In the genomic region with DNA sequence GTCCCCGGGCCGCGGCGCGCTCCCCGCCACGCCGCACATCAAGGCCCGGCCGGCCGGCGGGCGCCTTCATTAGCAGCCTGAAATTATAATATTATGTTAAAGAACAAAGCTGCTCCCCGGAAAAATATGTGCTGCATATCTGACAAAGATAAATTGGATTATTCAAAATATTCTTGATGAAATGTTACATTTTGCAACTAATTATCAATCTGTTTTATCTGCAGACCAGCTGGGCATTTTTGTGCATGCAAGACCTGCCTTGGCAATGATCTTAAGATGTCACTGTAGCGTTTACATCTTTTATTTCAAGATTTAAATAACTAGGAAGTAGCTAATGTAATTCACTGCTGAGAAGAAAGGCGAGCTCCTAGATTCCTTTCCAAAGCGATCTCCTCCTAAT, we compare ENCODE assay signal across 16 cellular contexts.
"Had no signal": no experiment of that assay in that cellular context is flagged by ENCODE, and none has a peak within 500 bp of the region (broad histone marks: within the 10 kb centered on the region; RNA-seq: fewer than 3 reads in every experiment).

No MANE protein-coding gene starts in this region.

- H3K9me3 ChIP-seq: pancreas, vagina had no signal

- H3K27ac ChIP-seq: brain microvascular endothelial cell, gastrocnemius medialis, heart right ventricle, pancreas, vagina had no signal

- H3K9me3 Mint-ChIP-seq: activated CD4-positive, alpha-beta T cell treated with anti-CD3 and anti-CD28 coated beads, Interleukin-2, amount 10 ng/mL, durations not matched to agents 24 days and 14 days had no signal

- H3K4me3 ChIP-seq: gastrocnemius medialis, heart right ventricle, pancreas, vagina had no signal

- H3K27ac Mint-ChIP-seq: activated CD4-positive, alpha-beta T cell treated with anti-CD3 and anti-CD28 coated beads, Interleukin-2, amount 10 ng/mL, durations not matched to agents 24 days and 14 days; activated naive CD8-positive, alpha-beta T cell treated with anti-CD3 and anti-CD28 coated beads for 36 hours; stimulated activated effector memory CD8-positive, alpha-beta T cell treated with anti-CD3 and anti-CD28 coated beads, Interleukin-12 subunit alpha, Interleukin-12 subunit beta, amount 100 ng/mL, for 72 hours; T-helper 17 cell had no signal

- DNase-seq: activated CD4-positive, alpha-beta T cell treated with anti-CD3 and anti-CD28 coated beads, Interleukin-2, amount 10 ng/mL, durations not matched to agents 24 days and 14 days; activated CD4-positive, CD25-positive, alpha-beta regulatory T cell; activated CD8-positive, alpha-beta memory T cell treated with anti-CD3 and anti-CD28 coated beads for 24 hours; activated naive CD8-positive, alpha-beta T cell treated with anti-CD3 and anti-CD28 coated beads for 36 hours; brain microvascular endothelial cell; cerebellar nuclear complex; gastrocnemius medialis; heart right ventricle; left ventricle myocardium superior; mesenchymal stem cell; pancreas; stimulated activated CD4-positive, alpha-beta T cell treated with anti-CD3 and anti-CD28 coated beads, Interleukin-12 subunit alpha, Interleukin-12 subunit beta, amount 100 ng/mL, for 4 hours; stimulated activated CD4-positive, alpha-beta T cell treated with anti-CD3 and anti-CD28 coated beads, Interleukin-2, amount 100 ng/mL, for 24 hours; T-helper 17 cell had no signal

- H3K27me3 ChIP-seq: vagina had no signal

- H3K4me1 ChIP-seq: gastrocnemius medialis, heart right ventricle, pancreas, vagina had no signal

- H3K36me3 Mint-ChIP-seq: activated naive CD8-positive, alpha-beta T cell treated with anti-CD3 and anti-CD28 coated beads for 36 hours; stimulated activated effector memory CD8-positive, alpha-beta T cell treated with anti-CD3 and anti-CD28 coated beads, Interleukin-12 subunit alpha, Interleukin-12 subunit beta, amount 100 ng/mL, for 72 hours had no signal

- H3K36me3 ChIP-seq: brain microvascular endothelial cell, gastrocnemius medialis, heart right ventricle, pancreas, vagina had no signal

- H3K4me1 Mint-ChIP-seq: activated CD4-positive, alpha-beta T cell treated with anti-CD3 and anti-CD28 coated beads, Interleukin-2, amount 10 ng/mL, durations not matched to agents 24 days and 14 days; activated naive CD8-positive, alpha-beta T cell treated with anti-CD3 and anti-CD28 coated beads for 36 hours; stimulated activated effector memory CD8-positive, alpha-beta T cell treated with anti-CD3 and anti-CD28 coated beads, Interleukin-12 subunit alpha, Interleukin-12 subunit beta, amount 100 ng/mL, for 72 hours; T-helper 17 cell had no signal

- H3K4me3 Mint-ChIP-seq: activated CD4-positive, alpha-beta T cell treated with anti-CD3 and anti-CD28 coated beads, Interleukin-2, amount 10 ng/mL, durations not matched to agents 24 days and 14 days; activated naive CD8-positive, alpha-beta T cell treated with anti-CD3 and anti-CD28 coated beads for 36 hours; stimulated activated effector memory CD8-positive, alpha-beta T cell treated with anti-CD3 and anti-CD28 coated beads, Interleukin-12 subunit alpha, Interleukin-12 subunit beta, amount 100 ng/mL, for 72 hours; T-helper 17 cell had no signal
